Comparison of ENCODE assay signal across 30 cellular contexts in the genomic region with DNA sequence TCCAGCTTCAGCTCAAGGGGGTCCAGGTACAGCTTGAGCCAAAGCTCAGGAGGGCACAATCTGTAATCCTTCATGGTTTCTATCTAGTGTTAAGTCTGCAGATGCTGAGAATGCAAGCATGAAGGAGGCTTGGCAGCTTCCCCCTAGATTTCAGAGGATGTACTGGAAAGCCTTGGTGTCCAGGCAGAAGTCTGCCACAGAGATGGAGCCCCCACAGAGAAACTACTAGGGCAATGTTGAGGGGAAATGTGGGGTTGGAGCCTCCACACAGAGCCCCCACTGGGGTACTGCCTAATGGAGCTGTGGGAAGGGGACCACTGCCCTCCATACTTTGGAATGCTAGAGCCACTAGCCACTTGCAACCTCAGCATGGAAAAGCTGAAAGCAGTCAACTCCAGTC.
"Had no signal": no experiment of that assay in that cellular context is flagged by ENCODE, and none has a peak within 500 bp of the region (broad histone marks: within the 10 kb centered on the region; RNA-seq: fewer than 3 reads in every experiment).

No MANE protein-coding gene starts in this region.

- DNase-seq: activated B cell treated with CpG ODN at 0.5 μM for 24 hours; activated CD4-positive, alpha-beta memory T cell treated with anti-CD3 and anti-CD28 coated beads for 36 hours; activated CD4-positive, alpha-beta T cell treated with anti-CD3 and anti-CD28 coated beads for 4 hours; activated CD4-positive, alpha-beta T cell treated with anti-CD3 and anti-CD28 coated beads, Interleukin-2, amount 10 ng/mL, durations not matched to agents 24 days and 14 days; activated CD4-positive, alpha-beta T cell treated with anti-CD3 and anti-CD28 coated beads, Interleukin-2, amount 50 U/mL, for 1 hour; activated CD4-positive, alpha-beta T cell treated with anti-CD3 and anti-CD28 coated beads, Interleukin-2, amount 50 U/mL, for 4 hours; activated CD4-positive, CD25-positive, alpha-beta regulatory T cell treated with anti-CD3 and anti-CD28 coated beads, Interleukin-2, amount 50 U/mL, for 72 hours; activated CD8-positive, alpha-beta memory T cell treated with anti-CD3 and anti-CD28 coated beads, Interleukin-2, amount 50 U/mL, for 4 hours; activated CD8-positive, alpha-beta T cell treated with anti-CD3 and anti-CD28 coated beads for 36 hours; activated effector memory CD4-positive, alpha-beta T cell treated with anti-CD3 and anti-CD28 coated beads, Interleukin-2, amount 50 U/mL, for 16 hours; activated gamma-delta T cell treated with Interleukin-2 at 50 U/mL for 16 hours; activated naive CD4-positive, alpha-beta T cell; activated naive CD4-positive, alpha-beta T cell treated with anti-CD3 and anti-CD28 coated beads for 36 hours; activated naive CD4-positive, alpha-beta T cell treated with anti-CD3 and anti-CD28 coated beads, Interleukin-2, amount 50 U/mL, for 16 hours; activated naive CD8-positive, alpha-beta T cell treated with anti-CD3 and anti-CD28 coated beads for 36 hours; activated T-cell treated with anti-CD3 and anti-CD28 coated beads for 4 hours; activated T-cell treated with anti-CD3 and anti-CD28 coated beads, Interleukin-2, amount 50 U/mL, for 1 hour; activated T-cell treated with anti-CD3 and anti-CD28 coated beads, Interleukin-2, amount 50 U/mL, for 4 hours; activated T-cell treated with anti-CD3 and anti-CD28 coated beads, Interleukin-2, amount 50 U/mL, for 72 hours; adrenal gland; amniotic stem cell; caudate nucleus; cerebellar nuclear complex; T-helper 9 cell had no signal

- H3K27ac ChIP-seq: adrenal gland, ascending aorta, cardiac muscle cell, VCaP had no signal

- H3K4me3 ChIP-seq: adrenal gland, ascending aorta, cardiac muscle cell had no signal

- ATAC-seq: activated CD8-positive, alpha-beta T cell treated with anti-CD3 and anti-CD28 coated beads for 36 hours; activated naive CD4-positive, alpha-beta T cell treated with anti-CD3 and anti-CD28 coated beads, Interleukin-2, amount 50 U/mL, for 72 hours; activated T-cell treated with anti-CD3 and anti-CD28 coated beads, Interleukin-2, amount 50 U/mL, for 4 hours; activated T-cell treated with anti-CD3 and anti-CD28 coated beads, Interleukin-2, amount 50 U/mL, for 72 hours; activated T-helper 17 cell treated with anti-CD3 and anti-CD28 coated beads, Interleukin-2, amount 50 U/mL, for 72 hours had no signal

- H3K4me1 ChIP-seq: adrenal gland, ascending aorta had no signal

- H3K27me3 ChIP-seq: adrenal gland, ascending aorta, cardiac muscle cell had no signal

- H3K36me3 ChIP-seq: cardiac muscle cell had no signal

- FAIRE-seq: TTC549 had no signal
